ENCODE assay signal across 13 cellular contexts in the genomic region with DNA sequence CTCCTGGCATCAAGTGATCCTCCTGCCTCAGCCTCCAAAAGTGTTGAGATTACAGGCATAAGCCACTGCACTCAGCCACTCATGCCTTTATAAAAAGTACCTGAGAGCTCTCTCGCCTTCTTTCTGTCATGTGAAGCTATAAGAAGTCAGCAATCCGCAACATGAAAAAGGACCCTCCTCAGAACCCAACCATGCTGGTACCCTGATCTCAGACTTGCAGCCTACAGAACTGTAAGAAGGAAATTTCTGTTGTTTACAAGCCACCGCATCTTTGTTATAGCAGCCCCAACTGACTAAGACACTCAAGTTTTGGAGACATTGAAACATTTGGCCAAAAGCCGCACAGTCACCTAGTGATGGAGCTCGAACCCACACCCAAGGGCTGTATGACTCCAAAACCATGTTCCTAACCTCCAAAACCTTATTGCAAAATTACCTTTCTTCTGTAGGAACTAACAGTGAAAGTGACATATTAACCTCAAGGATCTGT. TPM values are rescaled to one million over a fixed set of nuclear protein-coding genes. Genes with fewer than 3 reads are reported as not detected.
DNase-seq lines count a peak whose midpoint lies in the region; ATAC-seq and TF ChIP-seq lines count a peak whose summit lies in the region.
"Had no signal": no experiment of that assay in that cellular context is flagged by ENCODE, and none has a peak within 500 bp of the region (broad histone marks: within the 10 kb centered on the region; RNA-seq: fewer than 3 reads in every experiment).

No MANE protein-coding gene starts in this region.

- no TSS peak for BruUV-seq in Caco-2 (replicated peaks; lab: Mats Ljungman, UMichigan)

- peak overlapping the region; percentile 91 for H3K27ac Mint-ChIP-seq in Caco-2 (ENCODE audit: unreplicated experiment)
- 0 out of 2 replicates have a peak overlapping the region, but pooled peaks have one; percentile 57 for H3K27ac Mint-ChIP-seq in WTC11
- H3K27ac Mint-ChIP-seq in neural crest cell (ENCODE audit: unreplicated experiment): no peak overlapping the region
- H3K27ac Mint-ChIP-seq: B cell had no signal

- no peak for DNase-seq in Caco-2
- no peak for DNase-seq in WTC11 (ENCODE audit: low spot score)
- no peak for DNase-seq in neural crest cell (ENCODE audit: low read depth, low spot score)
- no peak for DNase-seq in T1000 (lab: John Stamatoyannopoulos, UW)
- no peak for DNase-seq in right atrium auricular region (ENCODE audit: low spot score)
- DNase-seq: NCI-H1048, NCI-H226, NCI-H526 treated with DMSO at 0.1 percent for 48 hours had no signal

- CTCF ChIA-PET in Caco-2 (lab: Charles Lee): no interaction called here
- CTCF ChIA-PET in WTC11 (lab: Charles Lee): no interaction called here

- POLR2A ChIA-PET in Caco-2 (lab: Charles Lee): interaction anchor here (2.8 kb wide), 1 partner anchor 12 kb away, joined by 38 read pairs; no protein-coding TSS in a partner anchor
- POLR2A ChIA-PET in WTC11 (lab: Charles Lee): interaction anchor here (2.6 kb wide), 1 partner anchor 9 kb away, joined by 12 read pairs; a partner anchor contains a TSS

- intact Hi-C loops in Caco-2 (cut with micrococcal nuclease; ENCODE audit: unreplicated experiment): no loop called here

- H3K9me3 ChIP-seq in Caco-2: no peaks in the 10 kb centered on the region
- H3K9me3 ChIP-seq in right atrium auricular region: no peaks in the 10 kb centered on the region

- H3K79me2 ChIP-seq in ACC112 (ENCODE audit: control insufficient read depth, insufficient read depth, low read length, unreplicated experiment): peaks cover 88% of the 10 kb centered on the region

- no peak for TF ChIP-seq CTCF in Caco-2 (IDR thresholded peaks at IDR 0.05; ENCODE audit: insufficient read depth in 1 of 2, low read depth in 1 of 2, low read length in 1 of 2, severe bottlenecking in 1 of 2, unreplicated experiment in 1 of 2)
- no peak for TF ChIP-seq CTCF in WTC11 (IDR thresholded peaks at IDR 0.05)
- no peak for TF ChIP-seq CTCF in neural crest cell (conservative IDR thresholded peaks at IDR 0.05)
- no peak for TF ChIP-seq CTCF in right atrium auricular region (IDR thresholded peaks at IDR 0.05)

- H3K27ac ChIP-seq in ACC112 (ENCODE audit: low read depth, low read length): 0 out of 2 replicates have a peak overlapping the region, but pooled peaks have one; percentile 95
- H3K27ac ChIP-seq in right atrium auricular region: no peak overlapping the region

- peaks cover 25% of the 10 kb centered on the region for H3K36me3 Mint-ChIP-seq in Caco-2 (ENCODE audit: insufficient read depth, unreplicated experiment)
- peaks cover 5% of the 10 kb centered on the region for H3K36me3 Mint-ChIP-seq in WTC11
- peaks cover 2% of the 10 kb centered on the region for H3K36me3 Mint-ChIP-seq in neural crest cell (ENCODE audit: low read depth)
- H3K36me3 Mint-ChIP-seq: IgD-negative memory B cell had no signal

- H3K36me3 ChIP-seq in ACC112 (ENCODE audit: insufficient read depth, low read length) (no peaks in the 10 kb centered on the region), Caco-2 (ENCODE audit: control insufficient read depth, insufficient read depth, low read length) (no peaks in the 10 kb centered on the region), right atrium auricular region (no peaks in the 10 kb centered on the region)

- no peak overlapping the region for H3K4me3 Mint-ChIP-seq in Caco-2 (ENCODE audit: unreplicated experiment)
- H3K4me3 Mint-ChIP-seq in WTC11: no peak overlapping the region
- peak overlapping the region; percentile 56 for H3K4me3 Mint-ChIP-seq in neural crest cell
- H3K4me3 Mint-ChIP-seq: B cell had no signal

- peaks cover 40% of the 10 kb centered on the region for H3K4me1 Mint-ChIP-seq in Caco-2 (ENCODE audit: low read depth, unreplicated experiment)
- H3K4me1 Mint-ChIP-seq in WTC11: peaks cover 75% of the 10 kb centered on the region
- H3K4me1 Mint-ChIP-seq in neural crest cell: peaks cover 71% of the 10 kb centered on the region

- H3K4me1 ChIP-seq in ACC112 (ENCODE audit: control insufficient read depth, insufficient read depth, low read length, unreplicated experiment): peaks cover 62% of the 10 kb centered on the region
- peaks cover 90% of the 10 kb centered on the region for H3K4me1 ChIP-seq in Caco-2
- peaks cover 0 to 61% of the 10 kb centered on the region in 2 donors for H3K4me1 ChIP-seq in right atrium auricular region

- no peak for ATAC-seq in WTC11
- ATAC-seq in GM21423 (IDR thresholded peaks at IDR 0.05; ENCODE audit: unreplicated experiment): no peak
- ATAC-seq in GM18502 (IDR thresholded peaks at IDR 0.05; ENCODE audit: poor library complexity, unreplicated experiment): no peak

- H3K27me3 Mint-ChIP-seq in Caco-2 (ENCODE audit: insufficient read depth, unreplicated experiment) (no peaks in the 10 kb centered on the region), WTC11 (ENCODE audit: low read depth) (no peaks in the 10 kb centered on the region), neural crest cell (ENCODE audit: low read depth) (no peaks in the 10 kb centered on the region)
- H3K27me3 Mint-ChIP-seq: B cell, IgD-negative memory B cell had no signal

- H3K27me3 ChIP-seq in ACC112 (ENCODE audit: insufficient read depth, low read length): no peaks in the 10 kb centered on the region
- H3K27me3 ChIP-seq in Caco-2 (replicated peaks; ENCODE audit: control insufficient read depth, insufficient read depth, low read length): no peaks in the 10 kb centered on the region
- H3K27me3 ChIP-seq in right atrium auricular region: no peaks in the 10 kb centered on the region

- H2AFZ ChIP-seq in ACC112 (ENCODE audit: low read length, unreplicated experiment): no peak overlapping the region

- H3K4me3 ChIP-seq in ACC112 (ENCODE audit: low read depth, low read length): no peak overlapping the region
- no peak overlapping the region for H3K4me3 ChIP-seq in Caco-2 (ENCODE audit: low read depth, low read length)
- H3K4me3 ChIP-seq in right atrium auricular region: no peak overlapping the region

- H3K9me3 Mint-ChIP-seq in Caco-2 (ENCODE audit: unreplicated experiment): no peaks in the 10 kb centered on the region
- H3K9me3 Mint-ChIP-seq in WTC11: peaks cover 4% of the 10 kb centered on the region
- H3K9me3 Mint-ChIP-seq in neural crest cell: no peaks in the 10 kb centered on the region
- H3K9me3 Mint-ChIP-seq: IgD-negative memory B cell had no signal

TF ChIP-seq in WTC11, 78 proteins besides CTCF, POLR2A, EP300 and RAD21:
- TF ChIP-seq ZNF138 (CRISPR knock-in tag; conservative IDR thresholded peaks at IDR 0.05): no peak
- no peak for TF ChIP-seq JAZF1 (CRISPR knock-in tag; IDR thresholded peaks at IDR 0.05)
- TF ChIP-seq ZBTB21 (CRISPR knock-in tag; IDR thresholded peaks at IDR 0.05; ENCODE audit: borderline replicate concordance): no peak
- no peak for TF ChIP-seq EMX1 (CRISPR knock-in tag; IDR thresholded peaks at IDR 0.05)
- TF ChIP-seq MXD4 (CRISPR knock-in tag; IDR thresholded peaks at IDR 0.05; ENCODE audit: borderline replicate concordance): no peak
- TF ChIP-seq, protein P1, sequence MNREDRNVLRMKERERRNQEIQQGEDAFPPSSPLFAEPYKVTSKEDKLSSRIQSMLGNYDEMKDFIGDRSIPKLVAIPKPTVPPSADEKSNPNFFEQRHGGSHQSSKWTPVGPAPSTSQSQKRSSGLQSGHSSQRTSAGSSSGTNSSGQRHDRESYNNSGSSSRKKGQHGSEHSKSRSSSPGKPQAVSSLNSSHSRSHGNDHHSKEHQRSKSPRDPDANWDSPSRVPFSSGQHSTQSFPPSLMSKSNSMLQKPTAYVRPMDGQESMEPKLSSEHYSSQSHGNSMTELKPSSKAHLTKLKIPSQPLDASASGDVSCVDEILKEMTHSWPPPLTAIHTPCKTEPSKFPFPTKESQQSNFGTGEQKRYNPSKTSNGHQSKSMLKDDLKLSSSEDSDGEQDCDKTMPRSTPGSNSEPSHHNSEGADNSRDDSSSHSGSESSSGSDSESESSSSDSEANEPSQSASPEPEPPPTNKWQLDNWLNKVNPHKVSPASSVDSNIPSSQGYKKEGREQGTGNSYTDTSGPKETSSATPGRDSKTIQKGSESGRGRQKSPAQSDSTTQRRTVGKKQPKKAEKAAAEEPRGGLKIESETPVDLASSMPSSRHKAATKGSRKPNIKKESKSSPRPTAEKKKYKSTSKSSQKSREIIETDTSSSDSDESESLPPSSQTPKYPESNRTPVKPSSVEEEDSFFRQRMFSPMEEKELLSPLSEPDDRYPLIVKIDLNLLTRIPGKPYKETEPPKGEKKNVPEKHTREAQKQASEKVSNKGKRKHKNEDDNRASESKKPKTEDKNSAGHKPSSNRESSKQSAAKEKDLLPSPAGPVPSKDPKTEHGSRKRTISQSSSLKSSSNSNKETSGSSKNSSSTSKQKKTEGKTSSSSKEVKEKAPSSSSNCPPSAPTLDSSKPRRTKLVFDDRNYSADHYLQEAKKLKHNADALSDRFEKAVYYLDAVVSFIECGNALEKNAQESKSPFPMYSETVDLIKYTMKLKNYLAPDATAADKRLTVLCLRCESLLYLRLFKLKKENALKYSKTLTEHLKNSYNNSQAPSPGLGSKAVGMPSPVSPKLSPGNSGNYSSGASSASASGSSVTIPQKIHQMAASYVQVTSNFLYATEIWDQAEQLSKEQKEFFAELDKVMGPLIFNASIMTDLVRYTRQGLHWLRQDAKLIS (CRISPR knock-in tag; IDR thresholded peaks at IDR 0.05; ENCODE audit: borderline replicate concordance): no peak
- TF ChIP-seq, protein P2, sequence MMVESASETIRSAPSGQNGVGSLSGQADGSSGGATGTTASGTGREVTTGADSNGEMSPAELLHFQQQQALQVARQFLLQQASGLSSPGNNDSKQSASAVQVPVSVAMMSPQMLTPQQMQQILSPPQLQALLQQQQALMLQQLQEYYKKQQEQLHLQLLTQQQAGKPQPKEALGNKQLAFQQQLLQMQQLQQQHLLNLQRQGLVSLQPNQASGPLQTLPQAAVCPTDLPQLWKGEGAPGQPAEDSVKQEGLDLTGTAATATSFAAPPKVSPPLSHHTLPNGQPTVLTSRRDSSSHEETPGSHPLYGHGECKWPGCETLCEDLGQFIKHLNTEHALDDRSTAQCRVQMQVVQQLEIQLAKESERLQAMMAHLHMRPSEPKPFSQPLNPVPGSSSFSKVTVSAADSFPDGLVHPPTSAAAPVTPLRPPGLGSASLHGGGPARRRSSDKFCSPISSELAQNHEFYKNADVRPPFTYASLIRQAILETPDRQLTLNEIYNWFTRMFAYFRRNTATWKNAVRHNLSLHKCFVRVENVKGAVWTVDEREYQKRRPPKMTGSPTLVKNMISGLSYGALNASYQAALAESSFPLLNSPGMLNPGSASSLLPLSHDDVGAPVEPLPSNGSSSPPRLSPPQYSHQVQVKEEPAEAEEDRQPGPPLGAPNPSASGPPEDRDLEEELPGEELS (CRISPR knock-in tag; IDR thresholded peaks at IDR 0.05): no peak
- no peak for TF ChIP-seq ZNF423 (CRISPR knock-in tag; IDR thresholded peaks at IDR 0.05)

RNA-seq across cellular contexts. Expression of a gene that starts 8.9 kb away (rescaled TPM):
- total RNA-seq in Caco-2 (2022) (122 and 126 TPM in 2 replicates), WTC11 (2021) (64.1 to 70.5 TPM (median 69.0 TPM) in 3 replicates), neural crest cell (76.1 and 79.4 TPM in 2 replicates), right atrium auricular region (10 to 100 TPM; 66.3 to 89.8 TPM)
